In the genomic region with DNA sequence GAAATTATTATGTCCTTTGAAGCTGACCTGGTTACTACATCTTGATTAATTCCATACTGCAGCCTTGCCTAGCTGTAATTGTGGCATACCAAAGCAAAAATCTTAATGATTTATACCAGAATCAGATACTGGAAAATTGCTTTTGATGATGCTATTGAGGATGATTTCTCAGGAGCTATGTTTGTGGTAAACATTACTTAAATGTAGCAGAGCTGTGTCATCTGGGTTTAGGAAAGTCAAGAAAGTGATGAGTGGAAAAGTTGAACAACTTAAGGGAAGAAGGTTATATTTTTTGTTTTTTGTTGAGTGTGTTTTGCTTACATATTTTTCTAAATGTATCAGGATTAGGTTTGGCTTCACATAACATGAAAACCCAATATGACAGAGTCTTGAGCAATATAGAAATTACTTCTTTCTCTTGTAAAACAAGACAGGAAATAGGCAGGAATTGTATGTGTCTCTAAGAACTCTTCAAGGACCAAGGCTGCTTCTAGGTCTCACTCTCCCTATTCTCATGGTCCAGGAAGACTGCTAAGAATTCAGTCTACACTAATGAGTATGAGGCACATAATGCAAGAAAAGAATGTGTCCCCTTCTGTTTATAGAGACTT, we compare ENCODE assay signal across 1 cellular context.
TF ChIP-seq lines count a peak whose summit lies in the region.

No MANE protein-coding gene starts in this region.

TF ChIP-seq in K562, 482 proteins besides CTCF, POLR2A, EP300 and RAD21:
- no peak for TF ChIP-seq SMAD2 (IDR thresholded peaks at IDR 0.05; ENCODE audit: low read depth, low read length)
- peak; percentile 2 for TF ChIP-seq CCNT2 (IDR thresholded peaks at IDR 0.05; ENCODE audit: borderline replicate concordance, extremely low read depth, insufficient read length, low read depth, low read length)
